Comparison of ENCODE assay signal across 8 cellular contexts in the genomic region with DNA sequence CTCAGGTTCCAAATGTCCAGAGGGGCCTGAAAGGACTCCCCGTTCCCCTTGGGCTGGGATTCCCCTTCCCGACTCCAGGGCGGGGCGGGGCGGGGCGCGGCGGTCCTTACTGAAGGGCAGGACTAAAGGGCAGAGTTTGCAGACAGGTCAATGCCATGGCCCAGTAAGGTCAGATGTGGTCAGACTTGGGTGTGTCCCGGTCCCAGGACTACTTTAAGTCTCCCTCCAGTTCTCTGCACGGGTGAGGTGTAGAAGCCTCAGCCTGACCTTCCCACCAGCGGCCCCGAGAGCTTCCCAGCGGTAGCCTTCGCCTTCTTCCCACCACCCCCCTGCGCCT. TPM values are rescaled to one million over a fixed set of nuclear protein-coding genes. Genes with fewer than 3 reads are reported as not detected.
DNase-seq lines count a peak whose midpoint lies in the region; ATAC-seq and TF ChIP-seq lines count a peak whose summit lies in the region.

No MANE protein-coding gene starts in this region.

- peak overlapping the region; percentile 97 for H3K27ac Mint-ChIP-seq in activated naive CD4-positive, alpha-beta T cell treated with anti-CD3 and anti-CD28 coated beads, Interleukin-2, amount 50 U/mL, for 72 hours

- H2AFZ ChIP-seq in PC-3 (ENCODE audit: low read length): peak overlapping the region; percentile 83

- CTCF ChIA-PET in PC-3 (lab: Charles Lee): no interaction called here

- H3K27ac ChIP-seq in PC-3 (ENCODE audit: low read length) (peak overlapping the region; percentile 60), left ventricle myocardium inferior (replicated peaks) (peak overlapping the region; percentile 99), rectal smooth muscle tissue (ENCODE audit: low read depth, low read length) (peak overlapping the region; percentile 92)

- peak overlapping the region; percentile 80 for H3K4me3 ChIP-seq in GM12865 (ENCODE audit: low read depth, low read length)
- peak overlapping the region; percentile 83 for H3K4me3 ChIP-seq in PC-3 (ENCODE audit: low read length)
- H3K4me3 ChIP-seq in left ventricle myocardium inferior: peak overlapping the region; percentile 88
- H3K4me3 ChIP-seq in rectal smooth muscle tissue (ENCODE audit: low read length): peak overlapping the region; percentile 83

- DNase-seq in GM12865 (ENCODE audit: low read depth): peak; percentile 67
- DNase-seq in PC-3: no peak
- DNase-seq in activated naive CD4-positive, alpha-beta T cell treated with anti-CD3 and anti-CD28 coated beads, Interleukin-2, amount 50 U/mL, for 72 hours (ENCODE audit: low spot score in 2 of 2): peak in 1 of 2 donors; percentile 75
- DNase-seq in left ventricle myocardium inferior: peak; percentile 76
- DNase-seq in HCEC 1CT: no peak
- no peak for DNase-seq in kidney glomerular epithelial cell (lab: John Stamatoyannopoulos, UW)

- no peaks in the 10 kb centered on the region for H4K20me1 ChIP-seq in PC-3 (ENCODE audit: low read length)

- intact Hi-C loops in PC-3 (cut with micrococcal nuclease): loop anchor here (2.0 kb wide), 1 partner anchor 22 kb away; a partner anchor contains a TSS
- intact Hi-C loops in left ventricle myocardium inferior (cut with micrococcal nuclease): no loop called here

- H3K9me2 ChIP-seq in PC-3 (replicated peaks; ENCODE audit: low read length): no peaks in the 10 kb centered on the region

- no peaks in the 10 kb centered on the region for H3K27me3 ChIP-seq in PC-3 (ENCODE audit: low read length)
- peaks cover 1% of the 10 kb centered on the region for H3K27me3 ChIP-seq in left ventricle myocardium inferior (ENCODE audit: low read depth)
- no peaks in the 10 kb centered on the region for H3K27me3 ChIP-seq in rectal smooth muscle tissue (ENCODE audit: control insufficient read depth, insufficient read depth, low read length)

- BruUV-seq in PC-3 (replicated peaks; lab: Mats Ljungman, UMichigan): no TSS peak

- ATAC-seq in PC-3 (peak; percentile 1), GM21367 (IDR thresholded peaks at IDR 0.05; ENCODE audit: unreplicated experiment) (no peak)
- ATAC-seq in activated naive CD4-positive, alpha-beta T cell treated with anti-CD3 and anti-CD28 coated beads, Interleukin-2, amount 50 U/mL, for 72 hours: peak; percentile 3 to 42

- H3K4me2 ChIP-seq in PC-3 (ENCODE audit: low read length): peak overlapping the region; percentile 85

- TF ChIP-seq CTCF in GM12865 (IDR thresholded peaks at IDR 0.05; ENCODE audit: insufficient read depth, low read depth, low read length, missing control alignments): no peak
- TF ChIP-seq CTCF in PC-3 (conservative IDR thresholded peaks at IDR 0.05; ENCODE audit: low read depth, low read length): no peak
- no peak for TF ChIP-seq CTCF in left ventricle myocardium inferior (IDR thresholded peaks at IDR 0.05; ENCODE audit: borderline replicate concordance)

- no peaks in the 10 kb centered on the region for H3K9me3 Mint-ChIP-seq in activated naive CD4-positive, alpha-beta T cell treated with anti-CD3 and anti-CD28 coated beads, Interleukin-2, amount 50 U/mL, for 72 hours

- H3K36me3 Mint-ChIP-seq in activated naive CD4-positive, alpha-beta T cell treated with anti-CD3 and anti-CD28 coated beads, Interleukin-2, amount 50 U/mL, for 72 hours: no peaks in the 10 kb centered on the region

- H3K4me1 ChIP-seq in PC-3 (ENCODE audit: insufficient read depth, low read length) (peaks cover 27% of the 10 kb centered on the region), left ventricle myocardium inferior (peaks cover 59% of the 10 kb centered on the region), rectal smooth muscle tissue (ENCODE audit: control insufficient read depth, insufficient read depth, low read length) (peaks cover 23% of the 10 kb centered on the region)

- H3K36me3 ChIP-seq in PC-3 (ENCODE audit: low read depth, low read length): no peaks in the 10 kb centered on the region
- H3K36me3 ChIP-seq in left ventricle myocardium inferior: no peaks in the 10 kb centered on the region
- H3K36me3 ChIP-seq in rectal smooth muscle tissue (ENCODE audit: control insufficient read depth, insufficient read depth, low read length): no peaks in the 10 kb centered on the region

- H3K9me3 ChIP-seq in PC-3 (ENCODE audit: low read length) (no peaks in the 10 kb centered on the region), left ventricle myocardium inferior (replicated peaks) (no peaks in the 10 kb centered on the region)

- no peaks in the 10 kb centered on the region for H3F3A ChIP-seq in PC-3 (ENCODE audit: low read length, unreplicated experiment)

- peaks cover 11% of the 10 kb centered on the region for H3K79me2 ChIP-seq in PC-3 (ENCODE audit: low read length)

- H3K9ac ChIP-seq in PC-3 (ENCODE audit: low read length) (peak overlapping the region; percentile 44), rectal smooth muscle tissue (ENCODE audit: low read length) (peak overlapping the region; percentile 88)

- POLR2A ChIA-PET in PC-3 (lab: Charles Lee; ENCODE audit: unreplicated experiment): no interaction called here

RNA-seq across cellular contexts. Expression of a gene that starts 0.5 kb away (rescaled TPM):
- total RNA-seq in PC-3 (2014; rRNA removed) (3.2 and 158 TPM in 2 replicates), left ventricle myocardium inferior (23.3 TPM)
- 10 to 100 TPM; 34.9 to 41.2 TPM for total RNA-seq in activated naive CD4-positive, alpha-beta T cell treated with anti-CD3 and anti-CD28 coated beads, Interleukin-2, amount 50 U/mL, for 72 hours

RNA-seq across cellular contexts. Expression of a gene that starts 20.3 kb away (rescaled TPM):
- 1.5 TPM in 1 of 2 replicates, not detected in the other for total RNA-seq in PC-3 (2014; rRNA removed)
- total RNA-seq in activated naive CD4-positive, alpha-beta T cell treated with anti-CD3 and anti-CD28 coated beads, Interleukin-2, amount 50 U/mL, for 72 hours: 1 to 10 TPM; 1.3 to 1.8 TPM
- 26.4 TPM for total RNA-seq in left ventricle myocardium inferior

RNA-seq across cellular contexts. Expression of a gene that starts 22.8 kb away (rescaled TPM):
- total RNA-seq in PC-3 (2014; rRNA removed) (403 and 409 TPM in 2 replicates), left ventricle myocardium inferior (89.8 TPM)
- 100 to 1,000 TPM in 1 of 2 donors, 10 to 100 TPM in 1; 91.4 to 103 TPM for total RNA-seq in activated naive CD4-positive, alpha-beta T cell treated with anti-CD3 and anti-CD28 coated beads, Interleukin-2, amount 50 U/mL, for 72 hours

RNA-seq across cellular contexts. Expression of a gene that starts 23.3 kb away (rescaled TPM):
- total RNA-seq in PC-3 (2014; rRNA removed) (16.7 and 23.1 TPM in 2 replicates), left ventricle myocardium inferior (17.8 TPM)
- 10 to 100 TPM in 1 of 2 donors, 1 to 10 TPM in 1; 8.0 to 20.2 TPM for total RNA-seq in activated naive CD4-positive, alpha-beta T cell treated with anti-CD3 and anti-CD28 coated beads, Interleukin-2, amount 50 U/mL, for 72 hours

RNA-seq across cellular contexts. Expression of a gene that starts 54.1 kb away (rescaled TPM):
- 102 and 151 TPM in 2 replicates for total RNA-seq in PC-3 (2014; rRNA removed)
- total RNA-seq in activated naive CD4-positive, alpha-beta T cell treated with anti-CD3 and anti-CD28 coated beads, Interleukin-2, amount 50 U/mL, for 72 hours: 100 to 1,000 TPM; 182 to 212 TPM
- 15.6 TPM for total RNA-seq in left ventricle myocardium inferior

Comparison
In these comparisons a context has a peak if more than half of its experiments do, and no peak if none do; other contexts are left out.
1. DNase-seq: peak in GM12865 (single experiment) and left ventricle myocardium inferior (single experiment); none in PC-3 (single experiment), HCEC 1CT (single experiment) and kidney glomerular epithelial cell (single experiment).
2. Peak in every context shown above with its lines, with median percentiles within 50 percentile points of each other: H3K4me3 ChIP-seq and H3K27ac ChIP-seq.